ENCODE assay signal across 11 cellular contexts in the genomic region with DNA sequence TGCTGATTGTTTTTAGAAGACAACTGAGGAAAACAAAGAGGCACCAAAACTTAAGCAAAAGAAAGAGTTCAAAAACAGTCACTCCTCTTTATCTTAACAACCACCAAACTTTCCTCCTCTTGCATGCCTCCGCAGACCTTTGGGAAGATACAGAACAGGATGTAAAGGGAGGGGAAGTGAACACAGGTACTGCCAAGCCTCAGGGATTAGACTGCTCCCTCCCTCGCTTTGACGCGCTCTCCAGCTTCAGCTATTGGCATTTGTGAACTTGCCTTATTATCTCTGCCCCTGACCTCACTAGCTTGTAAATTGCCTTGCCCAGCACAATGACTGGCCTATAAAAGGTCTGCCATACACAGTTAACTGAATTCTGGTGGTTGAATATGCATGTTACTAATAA. TPM values are rescaled to one million over a fixed set of nuclear protein-coding genes. Genes with fewer than 3 reads are reported as not detected.
DNase-seq lines count a peak whose midpoint lies in the region; ATAC-seq, FAIRE-seq and TF ChIP-seq lines count a peak whose summit lies in the region.
"Had no signal": no experiment of that assay in that cellular context is flagged by ENCODE, and none has a peak within 500 bp of the region (broad histone marks: within the 10 kb centered on the region; RNA-seq: fewer than 3 reads in every experiment).

No MANE protein-coding gene starts in this region.

- CTCF ChIA-PET in K562 (lab: Yijun Ruan, JAX; ENCODE audit: low intra/inter-chr PET ratio) (interaction anchor here (0.5 to 5.3 kb wide), 11 partner anchors 73 to 349 kb away, joined by 3 to 53 read pairs (median 3); no protein-coding TSS in a partner anchor), HepG2 (lab: Yijun Ruan, JAX; ENCODE audit: low intra/inter-chr PET ratio, low total read pairs) (interaction anchor here (1.5 to 2.4 kb wide), 3 partner anchors 37 to 298 kb away, joined by 4 to 32 read pairs (median 11); no protein-coding TSS in a partner anchor)

- H3K27ac ChIP-seq in K562 (ENCODE audit: extremely low read depth, low read depth, low read length) (no peak overlapping the region), HepG2 (ENCODE audit: extremely low read length, insufficient read depth, low read length) (no peak overlapping the region), small intestine (ENCODE audit: low read depth in 1 of 2, low read length in 1 of 2) (peak overlapping the region in 1 of 2 donors; percentile 25)

- H3K79me2 ChIP-seq in K562 (ENCODE audit: control insufficient read depth, insufficient read depth, low read length) (peaks cover 8% of the 10 kb centered on the region), HepG2 (ENCODE audit: insufficient read depth, low read length) (peaks cover 1% of the 10 kb centered on the region)

- TF ChIP-seq CTCF in LNCaP clone FGC (IDR thresholded peaks at IDR 0.05; ENCODE audit: control insufficient read depth, extremely low read depth, insufficient read depth), result no peak
- TF ChIP-seq CTCF in K562 (IDR thresholded peaks at IDR 0.05 in 2 of 3, conservative IDR thresholded peaks at IDR 0.05 in 1 of 3; ENCODE audit: insufficient read depth in 2 of 3, low read depth in 1 of 3, low read length in 3 of 3), result no peak
- no peak for TF ChIP-seq CTCF in HepG2 (CRISPR knock-in tag; IDR thresholded peaks at IDR 0.05)

- H3K27me3 ChIP-seq in K562 (ENCODE audit: control insufficient read depth in 2 of 2, insufficient read depth in 2 of 2, low read length in 2 of 2) (no peaks in the 10 kb centered on the region), HepG2 (ENCODE audit: control insufficient read depth in 1 of 2, insufficient read depth in 2 of 2, low read length in 2 of 2) (no peaks in the 10 kb centered on the region; a peak in 1 of 5 replicates), small intestine (ENCODE audit: control insufficient read depth in 2 of 2, insufficient read depth in 2 of 2, low read length in 2 of 2) (no peaks in the 10 kb centered on the region)

- intact Hi-C loops in K562 (cut with micrococcal nuclease) (loop anchor here (1.0 to 5.0 kb wide), 4 partner anchors 111 to 298 kb away; no protein-coding TSS in a partner anchor), HepG2 (cut with micrococcal nuclease; ENCODE audit: unreplicated experiment) (loop anchor here (1.0 to 10.0 kb wide), 7 partner anchors 36 to 292 kb away; a partner anchor contains a TSS)

- H3K9me3 ChIP-seq in K562 (replicated peaks; ENCODE audit: control insufficient read depth, insufficient read depth, low read depth, low read length), result no peaks in the 10 kb centered on the region
- no peaks in the 10 kb centered on the region for H3K9me3 ChIP-seq in HepG2 (ENCODE audit: low read length)
- H3K9me3 ChIP-seq in small intestine (ENCODE audit: control insufficient read depth, low read depth), result no peaks in the 10 kb centered on the region

- ATAC-seq in K562 (no peak), HepG2 (no peak), HG03095 (IDR thresholded peaks at IDR 0.05; ENCODE audit: unreplicated experiment) (no peak)

- H3K4me2 ChIP-seq in K562 (ENCODE audit: insufficient read depth, low read length) (no peak overlapping the region), HepG2 (ENCODE audit: low read depth, low read length) (peak overlapping the region; percentile 59)

- FAIRE-seq in K562 (lab: Jason Lieb, UNC), result no peak
- FAIRE-seq in HepG2 (lab: Jason Lieb, UNC), result no peak
- no peak for FAIRE-seq in small intestine (lab: Jason Lieb, UNC)

- BruUV-seq in K562 (replicated peaks; lab: Mats Ljungman, UMichigan) (no TSS peak), HepG2 (replicated peaks; lab: Mats Ljungman, UMichigan) (no TSS peak)

- whole genome bisulfite sequencing in K562 (ENCODE audit: insufficient coverage, low coverage, missing lambda C conversion rate), result 66% methylated on average over 4 of the region's 4 CpGs
- WGBS in HepG2 (ENCODE audit: low lambda C conversion rate), result 61% methylated on average over 4 of the region's 4 CpGs
- 25 to 41% (median 34%) methylated on average over 4 of the region's 4 CpGs for WGBS in small intestine, 3 donors

- peaks cover 10 to 18% of the 10 kb centered on the region in 2 experiments for H3K4me1 ChIP-seq in K562 (replicated peaks in 1 of 2; ENCODE audit: control insufficient read depth in 2 of 2, insufficient read depth in 2 of 2, low read length in 2 of 2)
- peaks cover 78% of the 10 kb centered on the region for H3K4me1 ChIP-seq in HepG2 (ENCODE audit: insufficient read depth, low read length)
- peaks cover 2 to 6% of the 10 kb centered on the region in 2 donors for H3K4me1 ChIP-seq in small intestine (ENCODE audit: control insufficient read depth in 2 of 2, insufficient read depth in 1 of 2, low read depth in 1 of 2, low read length in 1 of 2)

- no peak overlapping the region for H3K9ac ChIP-seq in K562 (ENCODE audit: insufficient read depth in 1 of 2, low read depth in 2 of 2, low read length in 2 of 2)
- H3K9ac ChIP-seq in HepG2 (ENCODE audit: insufficient read depth, low read depth, low read length), result no peak overlapping the region; the same call in 1 of the 2 replicates

- in situ Hi-C loops in K562 (cut with MboI), result no loop called here
- in situ Hi-C loops in HepG2 (cut with HindIII; ENCODE audit: extremely low pct_ligation_motif_present, low pct_unique_long_range_greater_than_20kb), result loop anchor here (5.0 kb wide), 1 partner anchor 296 kb away; no protein-coding TSS in a partner anchor

- TF ChIP-seq POLR2A in K562 (conservative IDR thresholded peaks at IDR 0.05) (no peak), HepG2 (IDR thresholded peaks at IDR 0.05; ENCODE audit: insufficient read depth in 1 of 2, low read depth in 2 of 2, low read length in 2 of 2) (no peak)

- TF ChIP-seq EP300 in K562 (IDR thresholded peaks at IDR 0.05; ENCODE audit: low read length), result no peak
- TF ChIP-seq EP300 in HepG2 (IDR thresholded peaks at IDR 0.05; ENCODE audit: low read depth in 2 of 2, low read length in 2 of 2), result no peak
- no peak for TF ChIP-seq EP300 in HepG2 (CRISPR knock-in tag; IDR thresholded peaks at IDR 0.05; ENCODE audit: borderline replicate concordance)

- TF ChIP-seq RAD21 in K562 (CRISPR knock-in tag; conservative IDR thresholded peaks at IDR 0.05 in 1 of 2, IDR thresholded peaks at IDR 0.05 in 1 of 2) (no peak), HepG2 (CRISPR knock-in tag; IDR thresholded peaks at IDR 0.05) (no peak)

- H3K36me3 ChIP-seq in K562 (ENCODE audit: control insufficient read depth, insufficient read depth, low read length) (no peaks in the 10 kb centered on the region), HepG2 (replicated peaks in 1 of 2; ENCODE audit: control insufficient read depth in 1 of 2, insufficient read depth in 2 of 2, low read length in 2 of 2) (no peaks in the 10 kb centered on the region), small intestine (ENCODE audit: control insufficient read depth in 2 of 2, insufficient read depth in 2 of 2, low read length in 2 of 2) (no peaks in the 10 kb centered on the region)

- no peaks in the 10 kb centered on the region for H3K9me1 ChIP-seq in K562 (ENCODE audit: control insufficient read depth, insufficient read depth, low read length)

- H4K20me1 ChIP-seq in K562 (replicated peaks; ENCODE audit: control insufficient read depth, insufficient read depth, low read length) (0 out of 2 replicates have a peak, but pooled peaks cover under 1% of the 10 kb centered on the region), HepG2 (ENCODE audit: insufficient read depth, low read length) (no peaks in the 10 kb centered on the region)

- H2AFZ ChIP-seq in K562 (ENCODE audit: low read depth, low read length) (peak overlapping the region; percentile 69), HepG2 (ENCODE audit: low read length) (no peak overlapping the region)

- DNase-seq in LNCaP clone FGC (ENCODE audit: low read depth) (peak; percentile 95), K562 (ENCODE audit: extremely low read depth in 1 of 4, low spot score in 3 of 4) (no peak), HepG2 (ENCODE audit: low spot score) (no peak), small intestine (peak; percentile 69), NCI-H1105 (lab: John Stamatoyannopoulos, UW) (no peak), glomerular visceral epithelial cell (ENCODE audit: extremely low spot score) (no peak)
- no peak for DNase-seq in activated CD4-positive, alpha-beta T cell treated with anti-CD3 and anti-CD28 coated beads for 4 hours
- DNase-seq: activated CD4-positive, alpha-beta T cell treated with anti-CD3 and anti-CD28 coated beads for 1 hour; activated T-cell treated with anti-CD3 and anti-CD28 coated beads, Interleukin-2, amount 50 U/mL, for 4 hours; CD4-positive, alpha-beta memory T cell had no signal

- H3K4me3 ChIP-seq in LNCaP clone FGC (ENCODE audit: low read depth, low read length), result peak overlapping the region; percentile 2
- H3K4me3 ChIP-seq in K562, result no peak overlapping the region
- H3K4me3 ChIP-seq in HepG2 (replicated peaks in 1 of 3; ENCODE audit: insufficient read depth in 1 of 3, low read depth in 2 of 3, low read length in 3 of 3), result no peak overlapping the region
- H3K4me3 ChIP-seq in small intestine (ENCODE audit: low read depth in 1 of 2, low read length in 2 of 2), result no peak overlapping the region

- POLR2A ChIA-PET in K562 (lab: Yijun Ruan, JAX), result interaction anchor here (0.6 to 1.7 kb wide), 6 partner anchors 9 to 301 kb away, joined by 3 to 8 read pairs (median 3); no protein-coding TSS in a partner anchor
- POLR2A ChIA-PET in HepG2 (lab: Yijun Ruan, JAX), result interaction anchor here (1.0 to 5.4 kb wide), 9 partner anchors 36 to 298 kb away, joined by 3 to 33 read pairs (median 5); a partner anchor contains a TSS

RNA-seq across cellular contexts. Expression of a gene that starts 4.8 kb away (rescaled TPM):
- total RNA-seq in K562 (2011; cell fraction: chromatin; rRNA removed; ENCODE audit: low replicate concordance), result 83.3 and 146 TPM in 2 replicates
- total RNA-seq in K562 (2011; cell fraction: nucleolus; rRNA removed), result 43.4 and 63.3 TPM in 2 replicates
- total RNA-seq in K562 (2011; cell fraction: nucleoplasm; rRNA removed), result 146 and 277 TPM in 2 replicates
- total RNA-seq in K562 (2014; rRNA removed) (272 and 273 TPM in 2 replicates), K562 (2014; rRNA removed; fragmentation: Illumina TruSeq; extraction: Trizol) (690 and 726 TPM in 2 replicates), K562 (2015; rRNA removed; fragmentation: Illumina TruSeq; extraction: Trizol) (537 and 597 TPM in 2 replicates), K562 (2021) (434 and 437 TPM in 2 replicates), HepG2 (2016; rRNA removed; fragmentation: Illumina TruSeq; extraction: Trizol) (251 and 524 TPM in 2 replicates)
- polyA plus RNA-seq in K562 (2011; rRNA removed) (836 and 1,016 TPM in 2 replicates), K562 (2014; fragmentation: Illumina TruSeq; extraction: Trizol) (557 and 668 TPM in 2 replicates), K562 (2014; fragmentation: Nextera tagmentation; extraction: Ambion mirVana) (1,000 to 10,000 TPM; 1,645 to 1,892 TPM), K562 (2014; rRNA removed) (502 and 509 TPM in 2 replicates), HepG2 (2011; rRNA removed) (217 and 307 TPM in 2 replicates), small intestine (100 to 1,000 TPM; 219 to 331 (median 292) TPM)
- polyA plus RNA-seq in K562 (2011; cell fraction: cytosol; rRNA removed), result 227 and 688 TPM in 2 replicates
- 227 and 377 TPM in 2 replicates for polyA plus RNA-seq in K562 (2011; cell fraction: nucleus; rRNA removed)
- polyA plus RNA-seq in K562 (2012), result 392 and 460 TPM in 2 replicates
- 359 and 411 TPM in 2 replicates for polyA minus RNA-seq in K562 (2011; rRNA and poly(A)+ RNA removed)
- 148 and 171 TPM in 2 replicates for polyA minus RNA-seq in K562 (2011; cell fraction: cytosol; rRNA and poly(A)+ RNA removed)
- polyA minus RNA-seq in K562 (2011; cell fraction: nucleus; rRNA and poly(A)+ RNA removed), result 33.3 and 80.0 TPM in 2 replicates
- 34.2 and 43.4 TPM in 2 replicates for total RNA-seq in HepG2 (2016; cell fraction: cytosol; rRNA removed; fragmentation: Illumina TruSeq; extraction: Trizol; ENCODE audit: low read depth)
- total RNA-seq in HepG2 (2016; cell fraction: insoluble cytoplasmic fraction; rRNA removed; fragmentation: Illumina TruSeq; extraction: Trizol), result 284 and 524 TPM in 2 replicates
- 119 and 121 TPM in 2 replicates for total RNA-seq in HepG2 (2016; cell fraction: membrane; rRNA removed; fragmentation: Illumina TruSeq; extraction: Trizol)
- 114 and 119 TPM in 2 replicates for total RNA-seq in HepG2 (2016; cell fraction: nucleus; rRNA removed; fragmentation: Illumina TruSeq; extraction: Trizol)
- 155 and 238 TPM in 2 replicates for polyA plus RNA-seq in HepG2 (2011; cell fraction: cytosol; rRNA removed)
- 51.6 and 71.1 TPM in 2 replicates for polyA plus RNA-seq in HepG2 (2011; cell fraction: nucleus; rRNA removed)
- polyA plus RNA-seq in HepG2 (2012), result 199 and 240 TPM in 2 replicates
- 47.7 and 66.3 TPM in 2 replicates for polyA plus RNA-seq in HepG2 (2016; cell fraction: cytosol; fragmentation: Illumina TruSeq; extraction: Trizol; ENCODE audit: low read depth)
- polyA plus RNA-seq in HepG2 (2016; cell fraction: insoluble cytoplasmic fraction; fragmentation: Illumina TruSeq; extraction: Trizol; ENCODE audit: low read depth), result 592 and 651 TPM in 2 replicates
- polyA plus RNA-seq in HepG2 (2016; cell fraction: membrane; fragmentation: Illumina TruSeq; extraction: Trizol; ENCODE audit: low read depth), result 142 and 155 TPM in 2 replicates
- polyA plus RNA-seq in HepG2 (2016; cell fraction: nucleus; fragmentation: Illumina TruSeq; extraction: Trizol; ENCODE audit: insufficient read depth, low read depth), result 229 and 237 TPM in 2 replicates
- polyA minus RNA-seq in HepG2 (2011; rRNA and poly(A)+ RNA removed; ENCODE audit: low replicate concordance), result 170 and 215 TPM in 2 replicates
- polyA minus RNA-seq in HepG2 (2011; cell fraction: cytosol; rRNA and poly(A)+ RNA removed), result 83.5 and 103 TPM in 2 replicates
- polyA minus RNA-seq in HepG2 (2011; cell fraction: nucleus; rRNA and poly(A)+ RNA removed), result 38.2 and 45.3 TPM in 2 replicates

RNA-seq across cellular contexts. Expression of a gene that starts 37.1 kb away (rescaled TPM):
- 16.4 and 37.6 TPM in 2 replicates for total RNA-seq in K562 (2011; cell fraction: chromatin; rRNA removed; ENCODE audit: low replicate concordance)
- total RNA-seq in K562 (2011; cell fraction: nucleolus; rRNA removed), result 26.8 and 35.4 TPM in 2 replicates
- total RNA-seq in K562 (2011; cell fraction: nucleoplasm; rRNA removed), result 21.5 and 25.0 TPM in 2 replicates
- total RNA-seq in K562 (2014; rRNA removed) (8.0 and 11.6 TPM in 2 replicates), K562 (2014; rRNA removed; fragmentation: Illumina TruSeq; extraction: Trizol) (4.7 and 5.1 TPM in 2 replicates), K562 (2015; rRNA removed; fragmentation: Illumina TruSeq; extraction: Trizol) (6.7 and 7.6 TPM in 2 replicates), K562 (2021) (18.5 and 21.1 TPM in 2 replicates), HepG2 (2016; rRNA removed; fragmentation: Illumina TruSeq; extraction: Trizol) (28.8 and 36.5 TPM in 2 replicates)
- polyA plus RNA-seq in K562 (2011; rRNA removed) (4.0 and 11.2 TPM in 2 replicates), K562 (2014; fragmentation: Illumina TruSeq; extraction: Trizol) (21.9 and 27.0 TPM in 2 replicates), K562 (2014; fragmentation: Nextera tagmentation; extraction: Ambion mirVana) (under 1 TPM; 0.21 to 0.48 TPM), K562 (2014; rRNA removed) (7.5 and 8.8 TPM in 2 replicates), HepG2 (2011; rRNA removed) (27.7 and 38.3 TPM in 2 replicates), small intestine (10 to 100 TPM in 1 of 3 donors, 1 to 10 TPM in 2; 7.6 to 39.1 (median 7.8) TPM)
- polyA plus RNA-seq in K562 (2011; cell fraction: cytosol; rRNA removed), result 4.7 and 5.2 TPM in 2 replicates
- polyA plus RNA-seq in K562 (2011; cell fraction: nucleus; rRNA removed), result 6.3 and 7.3 TPM in 2 replicates
- 26.2 and 32.9 TPM in 2 replicates for polyA plus RNA-seq in K562 (2012)
- polyA minus RNA-seq in K562 (2011; rRNA and poly(A)+ RNA removed), result 3.6 and 4.8 TPM in 2 replicates
- polyA minus RNA-seq in K562 (2011; cell fraction: cytosol; rRNA and poly(A)+ RNA removed), result 6.6 and 10.0 TPM in 2 replicates
- polyA minus RNA-seq in K562 (2011; cell fraction: nucleus; rRNA and poly(A)+ RNA removed), result 5.0 and 6.2 TPM in 2 replicates
- 20.0 and 23.1 TPM in 2 replicates for total RNA-seq in HepG2 (2016; cell fraction: cytosol; rRNA removed; fragmentation: Illumina TruSeq; extraction: Trizol; ENCODE audit: low read depth)
- 20.9 and 35.8 TPM in 2 replicates for total RNA-seq in HepG2 (2016; cell fraction: insoluble cytoplasmic fraction; rRNA removed; fragmentation: Illumina TruSeq; extraction: Trizol)
- 36.4 and 40.0 TPM in 2 replicates for total RNA-seq in HepG2 (2016; cell fraction: membrane; rRNA removed; fragmentation: Illumina TruSeq; extraction: Trizol)
- total RNA-seq in HepG2 (2016; cell fraction: nucleus; rRNA removed; fragmentation: Illumina TruSeq; extraction: Trizol), result 48.7 and 54.7 TPM in 2 replicates
- polyA plus RNA-seq in HepG2 (2011; cell fraction: cytosol; rRNA removed), result 18.6 and 23.4 TPM in 2 replicates
- 29.6 and 32.2 TPM in 2 replicates for polyA plus RNA-seq in HepG2 (2011; cell fraction: nucleus; rRNA removed)
- 80.6 and 134 TPM in 2 replicates for polyA plus RNA-seq in HepG2 (2012)
- polyA plus RNA-seq in HepG2 (2016; cell fraction: cytosol; fragmentation: Illumina TruSeq; extraction: Trizol; ENCODE audit: low read depth), result 67.8 and 68.1 TPM in 2 replicates
- 43.8 and 55.8 TPM in 2 replicates for polyA plus RNA-seq in HepG2 (2016; cell fraction: insoluble cytoplasmic fraction; fragmentation: Illumina TruSeq; extraction: Trizol; ENCODE audit: low read depth)
- 77.2 and 87.4 TPM in 2 replicates for polyA plus RNA-seq in HepG2 (2016; cell fraction: membrane; fragmentation: Illumina TruSeq; extraction: Trizol; ENCODE audit: low read depth)
- 134 and 141 TPM in 2 replicates for polyA plus RNA-seq in HepG2 (2016; cell fraction: nucleus; fragmentation: Illumina TruSeq; extraction: Trizol; ENCODE audit: insufficient read depth, low read depth)
- polyA minus RNA-seq in HepG2 (2011; rRNA and poly(A)+ RNA removed; ENCODE audit: low replicate concordance), result 20.7 and 23.4 TPM in 2 replicates
- 21.0 and 23.9 TPM in 2 replicates for polyA minus RNA-seq in HepG2 (2011; cell fraction: cytosol; rRNA and poly(A)+ RNA removed)
- polyA minus RNA-seq in HepG2 (2011; cell fraction: nucleus; rRNA and poly(A)+ RNA removed), result 15.3 and 18.4 TPM in 2 replicates

Comparison
In these comparisons a context has a peak if more than half of its experiments do, and no peak if none do; other contexts are left out.
1. DNase-seq: peak in LNCaP clone FGC (single experiment) and small intestine (single experiment); none in K562 (0 of 4), HepG2 (single experiment), NCI-H1105 (single experiment), glomerular visceral epithelial cell (single experiment) and activated CD4-positive, alpha-beta T cell treated with anti-CD3 and anti-CD28 coated beads for 4 hours (0 of 2).